ENCODE assay signal across 26 cellular contexts in genomic region chr4:165982934-165983333, GRCh38.
"Had no signal": no experiment of that assay in that cellular context is flagged by ENCODE, and none has a peak within 500 bp of the region (broad histone marks: within the 10 kb centered on the region; RNA-seq: fewer than 3 reads in every experiment).

No MANE protein-coding gene starts in this region.

- DNase-seq: activated CD4-positive, alpha-beta memory T cell treated with anti-CD3 and anti-CD28 coated beads, Interleukin-2, amount 10 ng/mL, durations not matched to agents 7 days and 5 days; activated CD4-positive, alpha-beta T cell treated with anti-CD3 and anti-CD28 coated beads for 36 hours; activated CD4-positive, alpha-beta T cell treated with anti-CD3 and anti-CD28 coated beads, Interleukin-2, amount 10 ng/mL, durations not matched to agents 24 days and 14 days; activated CD4-positive, alpha-beta T cell treated with anti-CD3 and anti-CD28 coated beads, Interleukin-2, amount 50 U/mL, for 4 hours; activated CD4-positive, CD25-positive, alpha-beta regulatory T cell; activated CD4-positive, CD25-positive, alpha-beta regulatory T cell treated with anti-CD3 and anti-CD28 coated beads, Interleukin-2, amount 50 U/mL, for 72 hours; activated CD8-positive, alpha-beta memory T cell treated with anti-CD3 and anti-CD28 coated beads, Interleukin-2, amount 50 U/mL, for 48 hours; activated gamma-delta T cell; activated naive CD4-positive, alpha-beta T cell; activated naive CD4-positive, alpha-beta T cell treated with anti-CD3 and anti-CD28 coated beads, Interleukin-2, amount 10 ng/mL, durations not matched to agents 7 days and 5 days; activated naive CD8-positive, alpha-beta T cell treated with anti-CD3 and anti-CD28 coated beads, Interleukin-2, amount 10 ng/mL, durations not matched to agents 7 days and 5 days; activated T-cell treated with anti-CD3 and anti-CD28 coated beads for 4 hours; activated T-cell treated with anti-CD3 and anti-CD28 coated beads, Interleukin-2, amount 50 U/mL, for 24 hours; activated T-cell treated with anti-CD3 and anti-CD28 coated beads, Interleukin-2, amount 50 U/mL, for 72 hours; caudate nucleus; colonic mucosa; effector CD8-positive, alpha-beta T cell; esophagus squamous epithelium; foreskin melanocyte; T-helper 2 cell had no signal

- H3K4me1 Mint-ChIP-seq: activated CD4-positive, alpha-beta memory T cell treated with anti-CD3 and anti-CD28 coated beads, Interleukin-2, amount 10 ng/mL, durations not matched to agents 7 days and 5 days; activated CD4-positive, alpha-beta T cell treated with anti-CD3 and anti-CD28 coated beads for 36 hours; activated CD4-positive, alpha-beta T cell treated with anti-CD3 and anti-CD28 coated beads, Interleukin-2, amount 10 ng/mL, durations not matched to agents 24 days and 14 days; activated naive CD4-positive, alpha-beta T cell treated with anti-CD3 and anti-CD28 coated beads, Interleukin-2, amount 10 ng/mL, durations not matched to agents 7 days and 5 days; activated naive CD8-positive, alpha-beta T cell treated with anti-CD3 and anti-CD28 coated beads, Interleukin-2, amount 10 ng/mL, durations not matched to agents 7 days and 5 days had no signal

- H3K4me1 ChIP-seq: ascending aorta, colonic mucosa, gastroesophageal sphincter had no signal

- H3K4me3 Mint-ChIP-seq: activated CD4-positive, alpha-beta memory T cell treated with anti-CD3 and anti-CD28 coated beads, Interleukin-2, amount 10 ng/mL, durations not matched to agents 7 days and 5 days; activated CD4-positive, alpha-beta T cell treated with anti-CD3 and anti-CD28 coated beads for 36 hours; activated CD4-positive, alpha-beta T cell treated with anti-CD3 and anti-CD28 coated beads, Interleukin-2, amount 10 ng/mL, durations not matched to agents 24 days and 14 days; activated naive CD4-positive, alpha-beta T cell treated with anti-CD3 and anti-CD28 coated beads, Interleukin-2, amount 10 ng/mL, durations not matched to agents 7 days and 5 days; activated naive CD8-positive, alpha-beta T cell treated with anti-CD3 and anti-CD28 coated beads, Interleukin-2, amount 10 ng/mL, durations not matched to agents 7 days and 5 days; activated T-cell treated with anti-CD3 and anti-CD28 coated beads, Interleukin-2, amount 50 U/mL, for 24 hours; activated T-cell treated with anti-CD3 and anti-CD28 coated beads, Interleukin-2, amount 50 U/mL, for 72 hours had no signal

- H3K27me3 Mint-ChIP-seq: activated CD4-positive, alpha-beta memory T cell treated with anti-CD3 and anti-CD28 coated beads, Interleukin-2, amount 10 ng/mL, durations not matched to agents 7 days and 5 days; activated CD4-positive, alpha-beta T cell treated with anti-CD3 and anti-CD28 coated beads for 36 hours; activated CD4-positive, alpha-beta T cell treated with anti-CD3 and anti-CD28 coated beads, Interleukin-2, amount 10 ng/mL, durations not matched to agents 24 days and 14 days; activated naive CD4-positive, alpha-beta T cell treated with anti-CD3 and anti-CD28 coated beads, Interleukin-2, amount 10 ng/mL, durations not matched to agents 7 days and 5 days; activated naive CD8-positive, alpha-beta T cell treated with anti-CD3 and anti-CD28 coated beads, Interleukin-2, amount 10 ng/mL, durations not matched to agents 7 days and 5 days; activated T-cell treated with anti-CD3 and anti-CD28 coated beads, Interleukin-2, amount 50 U/mL, for 24 hours had no signal

- H3K9me3 ChIP-seq: ascending aorta, colonic mucosa, esophagus squamous epithelium, gastroesophageal sphincter had no signal

- H3K36me3 Mint-ChIP-seq: activated naive CD4-positive, alpha-beta T cell treated with anti-CD3 and anti-CD28 coated beads, Interleukin-2, amount 10 ng/mL, durations not matched to agents 7 days and 5 days; activated naive CD4-positive, alpha-beta T cell treated with anti-CD3 and anti-CD28 coated beads, Interleukin-2, amount 50 U/mL, for 72 hours; activated naive CD8-positive, alpha-beta T cell treated with anti-CD3 and anti-CD28 coated beads, Interleukin-2, amount 10 ng/mL, durations not matched to agents 7 days and 5 days had no signal

- FAIRE-seq: endometrium, endothelial cell of umbilical vein had no signal

- H3K27me3 ChIP-seq: ascending aorta, colonic mucosa, esophagus squamous epithelium, gastroesophageal sphincter had no signal

- H3K27ac Mint-ChIP-seq: activated CD4-positive, alpha-beta memory T cell treated with anti-CD3 and anti-CD28 coated beads, Interleukin-2, amount 10 ng/mL, durations not matched to agents 7 days and 5 days; activated CD4-positive, alpha-beta T cell treated with anti-CD3 and anti-CD28 coated beads for 36 hours; activated CD4-positive, alpha-beta T cell treated with anti-CD3 and anti-CD28 coated beads, Interleukin-2, amount 10 ng/mL, durations not matched to agents 24 days and 14 days; activated naive CD4-positive, alpha-beta T cell treated with anti-CD3 and anti-CD28 coated beads, Interleukin-2, amount 10 ng/mL, durations not matched to agents 7 days and 5 days; activated naive CD4-positive, alpha-beta T cell treated with anti-CD3 and anti-CD28 coated beads, Interleukin-2, amount 50 U/mL, for 72 hours; activated naive CD8-positive, alpha-beta T cell treated with anti-CD3 and anti-CD28 coated beads, Interleukin-2, amount 10 ng/mL, durations not matched to agents 7 days and 5 days; activated T-cell treated with anti-CD3 and anti-CD28 coated beads, Interleukin-2, amount 50 U/mL, for 24 hours; activated T-cell treated with anti-CD3 and anti-CD28 coated beads, Interleukin-2, amount 50 U/mL, for 72 hours had no signal

- H3K36me3 ChIP-seq: ascending aorta, colonic mucosa, esophagus squamous epithelium, gastroesophageal sphincter had no signal

- H3K27ac ChIP-seq: ascending aorta, colonic mucosa, epithelial cell of prostate, esophagus squamous epithelium, gastroesophageal sphincter had no signal

- H3K9me3 Mint-ChIP-seq: activated CD4-positive, alpha-beta T cell treated with anti-CD3 and anti-CD28 coated beads, Interleukin-2, amount 10 ng/mL, durations not matched to agents 24 days and 14 days; activated naive CD4-positive, alpha-beta T cell treated with anti-CD3 and anti-CD28 coated beads, Interleukin-2, amount 10 ng/mL, durations not matched to agents 7 days and 5 days; activated naive CD8-positive, alpha-beta T cell treated with anti-CD3 and anti-CD28 coated beads, Interleukin-2, amount 10 ng/mL, durations not matched to agents 7 days and 5 days; activated T-cell treated with anti-CD3 and anti-CD28 coated beads, Interleukin-2, amount 50 U/mL, for 24 hours; activated T-cell treated with anti-CD3 and anti-CD28 coated beads, Interleukin-2, amount 50 U/mL, for 72 hours had no signal

- H3K4me3 ChIP-seq: ascending aorta, colonic mucosa, esophagus squamous epithelium, gastroesophageal sphincter had no signal

- ATAC-seq: activated CD4-positive, alpha-beta T cell treated with anti-CD3 and anti-CD28 coated beads for 36 hours; activated naive CD4-positive, alpha-beta T cell treated with anti-CD3 and anti-CD28 coated beads, Interleukin-2, amount 50 U/mL, for 72 hours; activated T-cell treated with anti-CD3 and anti-CD28 coated beads, Interleukin-2, amount 50 U/mL, for 72 hours; gastroesophageal sphincter had no signal
